Comparison of ENCODE assay signal across 11 cellular contexts in the genomic region with DNA sequence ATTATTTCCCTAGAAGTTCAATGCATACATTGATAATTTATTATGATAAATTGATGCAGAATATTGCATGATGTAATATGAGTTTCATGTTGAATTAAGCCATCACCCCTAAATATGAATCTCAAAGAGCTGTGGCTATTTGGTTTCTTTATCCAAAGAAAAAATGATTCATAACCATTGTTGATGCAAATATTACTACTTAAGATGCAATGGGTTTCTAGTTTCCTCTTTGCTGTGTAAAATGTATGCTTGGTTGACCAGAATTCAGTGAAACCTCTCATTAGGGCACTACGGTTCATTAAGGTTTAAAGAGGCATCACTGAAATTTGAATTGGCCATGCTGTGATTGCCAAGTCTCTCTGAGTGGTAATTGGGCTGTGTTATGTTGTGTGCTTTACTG.
DNase-seq lines count a peak whose midpoint lies in the region; ATAC-seq and TF ChIP-seq lines count a peak whose summit lies in the region.
"Had no signal": no experiment of that assay in that cellular context is flagged by ENCODE, and none has a peak within 500 bp of the region (broad histone marks: within the 10 kb centered on the region; RNA-seq: fewer than 3 reads in every experiment).

No MANE protein-coding gene starts in this region.

- H3K36me3 Mint-ChIP-seq in activated B cell treated with CpG ODN at 0.5 μM for 24 hours (ENCODE audit: low read depth) (no peaks in the 10 kb centered on the region), neural progenitor cell (no peaks in the 10 kb centered on the region)

- 52 to 69% (median 66%) methylated on average over 1 of the region's 1 CpG for WGBS in spleen, 5 donors

- no peaks in the 10 kb centered on the region for H4K20me1 ChIP-seq in neural progenitor cell (ENCODE audit: low read depth)

- no peak for TF ChIP-seq CTCF in activated B cell treated with CpG ODN at 0.5 μM for 24 hours (IDR thresholded peaks at IDR 0.05)
- no peak for TF ChIP-seq CTCF in neural progenitor cell (IDR thresholded peaks at IDR 0.05)
- no peak for TF ChIP-seq CTCF in spleen (IDR thresholded peaks at IDR 0.05 in 8 of 11, conservative IDR thresholded peaks at IDR 0.05 in 3 of 11)
- TF ChIP-seq CTCF in mucosa of descending colon (IDR thresholded peaks at IDR 0.05), result no peak

- H3K79me2 ChIP-seq in neural progenitor cell (ENCODE audit: low read depth), result no peaks in the 10 kb centered on the region

- peaks cover 13% of the 10 kb centered on the region for H3F3A ChIP-seq in neural progenitor cell (ENCODE audit: low read depth)

- no peak overlapping the region for H3K4me3 Mint-ChIP-seq in activated B cell treated with CpG ODN at 0.5 μM for 24 hours
- no peak overlapping the region for H3K4me3 Mint-ChIP-seq in neural progenitor cell

- H3K9me3 ChIP-seq in neural progenitor cell (ENCODE audit: low read depth) (no peaks in the 10 kb centered on the region), spleen (no peaks in the 10 kb centered on the region), mucosa of descending colon (no peaks in the 10 kb centered on the region)
- H3K9me3 ChIP-seq: Caco-2 had no signal

- H3K36me3 ChIP-seq in neural progenitor cell (no peaks in the 10 kb centered on the region), spleen (no peaks in the 10 kb centered on the region), mucosa of descending colon (ENCODE audit: low read depth) (no peaks in the 10 kb centered on the region)

- H3K4me1 ChIP-seq in neural progenitor cell, result peaks cover 22% of the 10 kb centered on the region
- no peaks in the 10 kb centered on the region for H3K4me1 ChIP-seq in spleen
- no peaks in the 10 kb centered on the region for H3K4me1 ChIP-seq in mucosa of descending colon (ENCODE audit: low read depth)
- H3K4me1 ChIP-seq: Caco-2 had no signal

- DNase-seq in activated B cell treated with CpG ODN at 0.5 μM for 24 hours, result no peak
- DNase-seq in activated CD4-positive, alpha-beta T cell treated with anti-CD3 and anti-CD28 coated beads for 48 hours, result no peak
- DNase-seq in neural progenitor cell (ENCODE audit: low spot score), result no peak
- DNase-seq in spleen, result no peak
- DNase-seq in mucosa of descending colon, result no peak
- DNase-seq: Caco-2, caudate nucleus, NCI-H1694 had no signal

- no peak overlapping the region for H3K27ac ChIP-seq in neural progenitor cell
- no peak overlapping the region for H3K27ac ChIP-seq in spleen

- no peak for TF ChIP-seq POLR2A in spleen (IDR thresholded peaks at IDR 0.05)

- no peaks in the 10 kb centered on the region for H3K27me3 ChIP-seq in neural progenitor cell
- no peaks in the 10 kb centered on the region for H3K27me3 ChIP-seq in spleen (replicated peaks in 1 of 7)

- peaks cover 22% of the 10 kb centered on the region for H3K4me1 Mint-ChIP-seq in activated B cell treated with CpG ODN at 0.5 μM for 24 hours
- peaks cover 25% of the 10 kb centered on the region for H3K4me1 Mint-ChIP-seq in neural progenitor cell

- H3K9ac ChIP-seq in neural progenitor cell, result no peak overlapping the region

- H3K27me3 Mint-ChIP-seq in activated B cell treated with CpG ODN at 0.5 μM for 24 hours, result peaks cover 2% of the 10 kb centered on the region
- H3K27me3 Mint-ChIP-seq in neural progenitor cell (ENCODE audit: insufficient read depth, low read depth), result peaks cover 3% of the 10 kb centered on the region

- no peak overlapping the region for H2AFZ ChIP-seq in neural progenitor cell (replicated peaks)

- POLR2A ChIA-PET in activated B cell treated with CpG ODN at 0.5 μM for 24 hours (lab: Charles Lee), result no interaction called here

- ATAC-seq in GM19023 (IDR thresholded peaks at IDR 0.05; ENCODE audit: unreplicated experiment) (peak; percentile 41), HG02623 (IDR thresholded peaks at IDR 0.05; ENCODE audit: unreplicated experiment) (peak; percentile 32), HG03521 (IDR thresholded peaks at IDR 0.05; ENCODE audit: unreplicated experiment) (peak; percentile 40), activated B cell treated with CpG ODN at 0.5 μM for 24 hours (ENCODE audit: low read depth) (peak; percentile 51), mucosa of descending colon (no peak)

- H3K27ac Mint-ChIP-seq in activated B cell treated with CpG ODN at 0.5 μM for 24 hours, result peak overlapping the region; percentile 12
- no peak overlapping the region for H3K27ac Mint-ChIP-seq in neural progenitor cell

- H3K9me3 Mint-ChIP-seq in activated B cell treated with CpG ODN at 0.5 μM for 24 hours, result no peaks in the 10 kb centered on the region
- no peaks in the 10 kb centered on the region for H3K9me3 Mint-ChIP-seq in neural progenitor cell

- CTCF ChIA-PET in activated B cell treated with CpG ODN at 0.5 μM for 24 hours (lab: Charles Lee), result no interaction called here

- no peak overlapping the region for H3K4me2 ChIP-seq in neural progenitor cell

- intact Hi-C loops in activated B cell treated with CpG ODN at 0.5 μM for 24 hours (cut with micrococcal nuclease) (loop anchor here (1.0 to 10.0 kb wide), 3 partner anchors 370 to 1157 kb away; no protein-coding TSS in a partner anchor), spleen (cut with DNase I; ENCODE audit: low total_unique reads) (no loop called here), mucosa of descending colon (cut with DNase I, micrococcal nuclease) (no loop called here)

- no peak overlapping the region for H3K4me3 ChIP-seq in neural progenitor cell
- no peak overlapping the region for H3K4me3 ChIP-seq in spleen
- H3K4me3 ChIP-seq in mucosa of descending colon, result no peak overlapping the region
